Comparison of ENCODE assay signal across 1 cellular context in the genomic region with DNA sequence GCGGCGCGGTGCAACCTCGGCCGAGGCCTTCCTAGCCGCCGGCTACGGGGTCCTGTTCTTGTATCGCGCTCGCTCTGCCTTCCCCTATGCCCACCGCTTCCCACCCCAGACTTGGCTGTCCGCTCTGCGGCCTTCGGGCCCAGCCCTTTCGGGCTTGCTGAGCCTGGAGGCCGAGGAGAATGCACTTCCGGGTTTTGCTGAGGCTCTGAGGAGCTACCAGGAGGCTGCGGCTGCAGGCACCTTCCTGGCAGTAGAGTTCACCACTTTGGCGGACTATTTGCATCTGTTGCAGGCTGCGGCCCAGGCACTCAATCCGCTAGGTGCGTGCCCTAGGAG.
A peak's percentile ranks its signal among the peaks of the same experiment; 100 is the strongest.
TF ChIP-seq lines count a peak whose summit lies in the region.

No MANE protein-coding gene starts in this region.

TF ChIP-seq in HepG2, 621 proteins besides CTCF, POLR2A, EP300 and RAD21 (continued from another document and continues in another):
- TF ChIP-seq, protein P1, sequence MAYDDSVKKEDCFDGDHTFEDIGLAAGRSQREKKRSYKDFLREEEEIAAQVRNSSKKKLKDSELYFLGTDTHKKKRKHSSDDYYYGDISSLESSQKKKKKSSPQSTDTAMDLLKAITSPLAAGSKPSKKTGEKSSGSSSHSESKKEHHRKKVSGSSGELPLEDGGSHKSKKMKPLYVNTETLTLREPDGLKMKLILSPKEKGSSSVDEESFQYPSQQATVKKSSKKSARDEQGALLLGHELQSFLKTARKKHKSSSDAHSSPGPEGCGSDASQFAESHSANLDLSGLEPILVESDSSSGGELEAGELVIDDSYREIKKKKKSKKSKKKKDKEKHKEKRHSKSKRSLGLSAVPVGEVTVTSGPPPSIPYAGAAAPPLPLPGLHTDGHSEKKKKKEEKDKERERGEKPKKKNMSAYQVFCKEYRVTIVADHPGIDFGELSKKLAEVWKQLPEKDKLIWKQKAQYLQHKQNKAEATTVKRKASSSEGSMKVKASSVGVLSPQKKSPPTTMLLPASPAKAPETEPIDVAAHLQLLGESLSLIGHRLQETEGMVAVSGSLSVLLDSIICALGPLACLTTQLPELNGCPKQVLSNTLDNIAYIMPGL (CRISPR knock-in tag; IDR thresholded peaks at IDR 0.05; ENCODE audit: borderline replicate concordance in 1 of 2, low read depth in 1 of 2), result peak; percentile 20 to 48; a peak in 2 of 4 replicates
- TF ChIP-seq ZNF512 (CRISPR knock-in tag; IDR thresholded peaks at IDR 0.05) (no peak), PATZ1 (CRISPR knock-in tag; IDR thresholded peaks at IDR 0.05) (no peak), ZNF124 (CRISPR knock-in tag; IDR thresholded peaks at IDR 0.05) (peak; percentile 55; the same call in 1 of the 2 replicates), FOXC1 (CRISPR knock-in tag; IDR thresholded peaks at IDR 0.05; ENCODE audit: borderline replicate concordance) (no peak), ZNF510 (CRISPR knock-in tag; IDR thresholded peaks at IDR 0.05; ENCODE audit: low read depth) (0 out of 2 replicates have a peak, but pooled peaks have one; percentile 19), HOXA9 (CRISPR knock-in tag; IDR thresholded peaks at IDR 0.05; ENCODE audit: borderline replicate concordance) (no peak), SMC3 (IDR thresholded peaks at IDR 0.05; ENCODE audit: low read length) (no peak), POLR2AphosphoS5 (IDR thresholded peaks at IDR 0.05; ENCODE audit: low read depth, low read length) (no peak), ZMYM4 (CRISPR knock-in tag; IDR thresholded peaks at IDR 0.05) (no peak), ZBTB44 (CRISPR knock-in tag; IDR thresholded peaks at IDR 0.05) (peak; percentile 47; the same call in 1 of the 2 replicates), ELF1 (CRISPR knock-in tag; IDR thresholded peaks at IDR 0.05) (peak; percentile 99), ZNF256 (CRISPR knock-in tag; conservative IDR thresholded peaks at IDR 0.05) (no peak), POGZ (CRISPR knock-in tag; IDR thresholded peaks at IDR 0.05) (no peak), ZFX (CRISPR knock-in tag; IDR thresholded peaks at IDR 0.05; ENCODE audit: low read depth) (peak; percentile 52), RXRB (CRISPR knock-in tag; IDR thresholded peaks at IDR 0.05; ENCODE audit: borderline replicate concordance) (peak; percentile 5; the same call in 1 of the 2 replicates), MXD1 (CRISPR knock-in tag; IDR thresholded peaks at IDR 0.05) (peak; percentile 54; the same call in 1 of the 2 replicates), ZSCAN20 (CRISPR knock-in tag; IDR thresholded peaks at IDR 0.05; ENCODE audit: borderline replicate concordance) (0 out of 2 replicates have a peak, but pooled peaks have one; percentile 13), PHF20 (CRISPR knock-in tag; IDR thresholded peaks at IDR 0.05) (peak; percentile 54), FOSL1 (CRISPR knock-in tag; IDR thresholded peaks at IDR 0.05; ENCODE audit: borderline replicate concordance) (no peak), ZMYM2 (CRISPR knock-in tag; IDR thresholded peaks at IDR 0.05) (no peak), RFXAP (CRISPR knock-in tag; IDR thresholded peaks at IDR 0.05; ENCODE audit: borderline replicate concordance) (0 out of 2 replicates have a peak, but pooled peaks have one; percentile 13), ZNF652 (CRISPR knock-in tag; IDR thresholded peaks at IDR 0.05; ENCODE audit: borderline replicate concordance, low read depth) (no peak), ZNF850 (CRISPR knock-in tag; conservative IDR thresholded peaks at IDR 0.05) (no peak), RBM22 (optimal IDR thresholded peaks at IDR 0.05; ENCODE audit: low read length) (no peak), SPEN (CRISPR knock-in tag; IDR thresholded peaks at IDR 0.05; ENCODE audit: low read depth) (0 out of 2 replicates have a peak, but pooled peaks have one; percentile 22), ZNF234 (CRISPR knock-in tag; conservative IDR thresholded peaks at IDR 0.05) (no peak), NCOA5 (CRISPR knock-in tag; IDR thresholded peaks at IDR 0.05) (no peak), ZNF562 (CRISPR knock-in tag; IDR thresholded peaks at IDR 0.05; ENCODE audit: borderline replicate concordance) (no peak), MEIS1 (CRISPR knock-in tag; IDR thresholded peaks at IDR 0.05; ENCODE audit: borderline replicate concordance) (no peak; the same call in 1 of the 2 replicates), ZNF350 (CRISPR knock-in tag; IDR thresholded peaks at IDR 0.05; ENCODE audit: borderline replicate concordance, low read depth) (no peak), ZNF816 (CRISPR knock-in tag; IDR thresholded peaks at IDR 0.05; ENCODE audit: borderline replicate concordance) (no peak), HIVEP1 (CRISPR knock-in tag; IDR thresholded peaks at IDR 0.05) (peak; percentile 11; the same call in 1 of the 2 replicates), NR2F2 (IDR thresholded peaks at IDR 0.05; ENCODE audit: borderline replicate concordance, low read depth) (no peak), ZNF749 (CRISPR knock-in tag; IDR thresholded peaks at IDR 0.05; ENCODE audit: borderline replicate concordance) (no peak)
- TF ChIP-seq, protein P2, sequence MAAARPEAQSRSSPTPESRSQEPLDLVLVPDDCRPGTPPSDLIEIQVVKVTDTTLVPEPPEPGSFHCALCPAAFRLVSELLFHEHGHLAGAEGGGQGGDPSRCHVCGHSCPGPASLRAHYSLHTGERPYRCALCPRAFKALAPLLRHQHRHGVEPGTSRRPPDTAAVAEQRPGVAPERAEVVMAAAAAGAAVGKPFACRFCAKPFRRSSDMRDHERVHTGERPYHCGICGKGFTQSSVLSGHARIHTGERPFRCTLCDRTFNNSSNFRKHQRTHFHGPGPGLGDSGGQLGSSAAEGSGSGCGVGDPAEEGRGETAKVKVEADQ (CRISPR knock-in tag; IDR thresholded peaks at IDR 0.05; ENCODE audit: borderline replicate concordance), result no peak
- TF ChIP-seq, protein P3, sequence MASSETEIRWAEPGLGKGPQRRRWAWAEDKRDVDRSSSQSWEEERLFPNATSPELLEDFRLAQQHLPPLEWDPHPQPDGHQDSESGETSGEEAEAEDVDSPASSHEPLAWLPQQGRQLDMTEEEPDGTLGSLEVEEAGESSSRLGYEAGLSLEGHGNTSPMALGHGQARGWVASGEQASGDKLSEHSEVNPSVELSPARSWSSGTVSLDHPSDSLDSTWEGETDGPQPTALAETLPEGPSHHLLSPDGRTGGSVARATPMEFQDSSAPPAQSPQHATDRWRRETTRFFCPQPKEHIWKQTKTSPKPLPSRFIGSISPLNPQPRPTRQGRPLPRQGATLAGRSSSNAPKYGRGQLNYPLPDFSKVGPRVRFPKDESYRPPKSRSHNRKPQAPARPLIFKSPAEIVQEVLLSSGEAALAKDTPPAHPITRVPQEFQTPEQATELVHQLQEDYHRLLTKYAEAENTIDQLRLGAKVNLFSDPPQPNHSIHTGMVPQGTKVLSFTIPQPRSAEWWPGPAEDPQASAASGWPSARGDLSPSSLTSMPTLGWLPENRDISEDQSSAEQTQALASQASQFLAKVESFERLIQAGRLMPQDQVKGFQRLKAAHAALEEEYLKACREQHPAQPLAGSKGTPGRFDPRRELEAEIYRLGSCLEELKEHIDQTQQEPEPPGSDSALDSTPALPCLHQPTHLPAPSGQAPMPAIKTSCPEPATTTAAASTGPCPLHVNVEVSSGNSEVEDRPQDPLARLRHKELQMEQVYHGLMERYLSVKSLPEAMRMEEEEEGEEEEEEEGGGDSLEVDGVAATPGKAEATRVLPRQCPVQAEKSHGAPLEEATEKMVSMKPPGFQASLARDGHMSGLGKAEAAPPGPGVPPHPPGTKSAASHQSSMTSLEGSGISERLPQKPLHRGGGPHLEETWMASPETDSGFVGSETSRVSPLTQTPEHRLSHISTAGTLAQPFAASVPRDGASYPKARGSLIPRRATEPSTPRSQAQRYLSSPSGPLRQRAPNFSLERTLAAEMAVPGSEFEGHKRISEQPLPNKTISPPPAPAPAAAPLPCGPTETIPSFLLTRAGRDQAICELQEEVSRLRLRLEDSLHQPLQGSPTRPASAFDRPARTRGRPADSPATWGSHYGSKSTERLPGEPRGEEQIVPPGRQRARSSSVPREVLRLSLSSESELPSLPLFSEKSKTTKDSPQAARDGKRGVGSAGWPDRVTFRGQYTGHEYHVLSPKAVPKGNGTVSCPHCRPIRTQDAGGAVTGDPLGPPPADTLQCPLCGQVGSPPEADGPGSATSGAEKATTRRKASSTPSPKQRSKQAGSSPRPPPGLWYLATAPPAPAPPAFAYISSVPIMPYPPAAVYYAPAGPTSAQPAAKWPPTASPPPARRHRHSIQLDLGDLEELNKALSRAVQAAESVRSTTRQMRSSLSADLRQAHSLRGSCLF (CRISPR knock-in tag; IDR thresholded peaks at IDR 0.05; ENCODE audit: borderline replicate concordance), result no peak
- TF ChIP-seq, protein P4, sequence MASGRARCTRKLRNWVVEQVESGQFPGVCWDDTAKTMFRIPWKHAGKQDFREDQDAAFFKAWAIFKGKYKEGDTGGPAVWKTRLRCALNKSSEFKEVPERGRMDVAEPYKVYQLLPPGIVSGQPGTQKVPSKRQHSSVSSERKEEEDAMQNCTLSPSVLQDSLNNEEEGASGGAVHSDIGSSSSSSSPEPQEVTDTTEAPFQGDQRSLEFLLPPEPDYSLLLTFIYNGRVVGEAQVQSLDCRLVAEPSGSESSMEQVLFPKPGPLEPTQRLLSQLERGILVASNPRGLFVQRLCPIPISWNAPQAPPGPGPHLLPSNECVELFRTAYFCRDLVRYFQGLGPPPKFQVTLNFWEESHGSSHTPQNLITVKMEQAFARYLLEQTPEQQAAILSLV (CRISPR knock-in tag; IDR thresholded peaks at IDR 0.05; ENCODE audit: borderline replicate concordance), result peak; percentile 92
- TF ChIP-seq, protein P5, sequence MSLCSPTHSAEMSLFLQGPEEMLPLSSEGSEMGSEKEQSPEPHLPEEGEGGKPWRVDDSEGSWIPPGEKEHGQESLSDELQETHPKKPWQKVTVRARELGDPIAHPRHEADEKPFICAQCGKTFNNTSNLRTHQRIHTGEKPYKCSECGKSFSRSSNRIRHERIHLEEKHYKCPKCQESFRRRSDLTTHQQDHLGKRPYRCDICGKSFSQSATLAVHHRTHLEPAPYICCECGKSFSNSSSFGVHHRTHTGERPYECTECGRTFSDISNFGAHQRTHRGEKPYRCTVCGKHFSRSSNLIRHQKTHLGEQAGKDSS (CRISPR knock-in tag; IDR thresholded peaks at IDR 0.05; ENCODE audit: borderline replicate concordance, low read depth), result no peak
- TF ChIP-seq, protein P6, sequence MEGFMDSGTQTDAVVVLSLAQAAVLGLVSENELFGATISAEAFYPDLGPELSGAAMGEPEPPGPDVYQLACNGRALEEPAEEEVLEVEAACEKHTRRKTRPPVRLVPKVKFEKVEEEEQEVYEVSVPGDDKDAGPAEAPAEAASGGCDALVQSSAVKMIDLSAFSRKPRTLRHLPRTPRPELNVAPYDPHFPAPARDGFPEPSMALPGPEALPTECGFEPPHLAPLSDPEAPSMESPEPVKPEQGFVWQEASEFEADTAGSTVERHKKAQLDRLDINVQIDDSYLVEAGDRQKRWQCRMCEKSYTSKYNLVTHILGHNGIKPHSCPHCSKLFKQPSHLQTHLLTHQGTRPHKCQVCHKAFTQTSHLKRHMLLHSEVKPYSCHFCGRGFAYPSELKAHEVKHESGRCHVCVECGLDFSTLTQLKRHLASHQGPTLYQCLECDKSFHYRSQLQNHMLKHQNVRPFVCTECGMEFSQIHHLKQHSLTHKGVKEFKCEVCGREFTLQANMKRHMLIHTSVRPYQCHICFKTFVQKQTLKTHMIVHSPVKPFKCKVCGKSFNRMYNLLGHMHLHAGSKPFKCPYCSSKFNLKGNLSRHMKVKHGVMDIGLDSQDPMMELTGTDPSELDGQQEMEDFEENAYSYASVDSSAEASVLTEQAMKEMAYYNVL (CRISPR knock-in tag; IDR thresholded peaks at IDR 0.05; ENCODE audit: borderline replicate concordance), result 0 out of 2 replicates have a peak, but pooled peaks have one; percentile 28
